28 cellular contexts compared by ENCODE assay signal in genomic region chr5:13540154-13540815, GRCh38.
"Had no signal": no experiment of that assay in that cellular context is flagged by ENCODE, and none has a peak within 500 bp of the region (broad histone marks: within the 10 kb centered on the region; RNA-seq: fewer than 3 reads in every experiment).

No MANE protein-coding gene starts in this region.

- ATAC-seq: foreskin keratinocyte; gastroesophageal sphincter; heart left ventricle; left ventricle myocardium superior; lower lobe of right lung; natural killer cell treated with Interleukin-12 subunit alpha and Interleukin-12 subunit beta and Interleukin-15 and Interleukin-18, amount 100 ng/mL, for 72 hours; sciatic nerve; stimulated activated memory B cell treated with anti-CD40 and anti-IgM and Interleukin-4, amounts not matched to agents 10 μg/mL and 1 μg/mL and 100 μg/mL, for 72 hours; stimulated activated naive CD8-positive, alpha-beta T cell treated with anti-CD3 and anti-CD28 coated beads, Interleukin-15, Interleukin-2, amounts not matched to agents 100 U/mL and 50 U/mL, for 24 hours had no signal

- H3K27me3 ChIP-seq: esophagus muscularis mucosa, foreskin keratinocyte, gastroesophageal sphincter, heart left ventricle, hepatocyte, right atrium auricular region, tibial nerve, upper lobe of left lung had no signal

- H3K27me3 Mint-ChIP-seq: natural killer cell treated with Interleukin-12 subunit alpha and Interleukin-12 subunit beta and Interleukin-15 and Interleukin-18, amount 100 ng/mL, for 72 hours; stimulated activated memory B cell treated with anti-CD40 and anti-IgM and Interleukin-4, amounts not matched to agents 10 μg/mL and 1 μg/mL and 100 μg/mL, for 72 hours had no signal

- DNase-seq: effector CD8-positive, alpha-beta T cell; endodermal cell; foreskin keratinocyte; heart left ventricle; immature natural killer cell; left ventricle myocardium superior; lower lobe of right lung; stimulated activated CD4-positive, alpha-beta T cell treated with anti-CD3 and anti-CD28 coated beads, Interleukin-2, amount 100 ng/mL, for 24 hours; stimulated activated CD4-positive, alpha-beta T cell treated with anti-CD3 and anti-CD28 coated beads, Interleukin-4, amount 100 ng/mL, for 24 hours; stimulated activated naive CD8-positive, alpha-beta T cell treated with anti-CD3 and anti-CD28 coated beads, Interleukin-15, Interleukin-2, amounts not matched to agents 100 U/mL and 50 U/mL, for 24 hours; substantia nigra; upper lobe of left lung had no signal

- H3K9ac ChIP-seq: parathyroid adenoma had no signal

- H3K36me3 ChIP-seq: esophagus muscularis mucosa, gastroesophageal sphincter, heart left ventricle, lower lobe of right lung, prostate gland, right atrium auricular region, thoracic aorta, tibial nerve, upper lobe of left lung had no signal

- H2AFZ ChIP-seq: hepatocyte, parathyroid adenoma had no signal

- FAIRE-seq: colon, keratinocyte, urothelium cell line had no signal

- H3K4me2 ChIP-seq: hepatocyte had no signal

- H3K27ac Mint-ChIP-seq: endodermal cell; immature natural killer cell; natural killer cell treated with Interleukin-12 subunit alpha and Interleukin-12 subunit beta and Interleukin-15 and Interleukin-18, amount 100 ng/mL, for 72 hours; stimulated activated memory B cell treated with anti-CD40 and anti-IgM and Interleukin-4, amounts not matched to agents 10 μg/mL and 1 μg/mL and 100 μg/mL, for 72 hours had no signal

- H3K79me2 ChIP-seq: hepatocyte, parathyroid adenoma had no signal

- H3K9me3 ChIP-seq: gastroesophageal sphincter, lower lobe of right lung, prostate gland, thoracic aorta, upper lobe of left lung had no signal

- H3K4me3 Mint-ChIP-seq: endodermal cell; immature natural killer cell; natural killer cell treated with Interleukin-12 subunit alpha and Interleukin-12 subunit beta and Interleukin-15 and Interleukin-18, amount 100 ng/mL, for 72 hours; neural crest cell; stimulated activated memory B cell treated with anti-CD40 and anti-IgM and Interleukin-4, amounts not matched to agents 10 μg/mL and 1 μg/mL and 100 μg/mL, for 72 hours had no signal

- H3K4me3 ChIP-seq: esophagus muscularis mucosa, gastroesophageal sphincter, heart left ventricle, hepatocyte, lower lobe of right lung, prostate gland, right atrium auricular region, thoracic aorta, tibial nerve, upper lobe of left lung had no signal

- H3K4me1 Mint-ChIP-seq: immature natural killer cell; neural crest cell; stimulated activated memory B cell treated with anti-CD40 and anti-IgM and Interleukin-4, amounts not matched to agents 10 μg/mL and 1 μg/mL and 100 μg/mL, for 72 hours had no signal

- H3K27ac ChIP-seq: epithelial cell of prostate, esophagus muscularis mucosa, foreskin keratinocyte, gastroesophageal sphincter, heart left ventricle, hepatocyte, lower lobe of right lung, parathyroid adenoma, prostate gland, right atrium auricular region, thoracic aorta, tibial nerve, upper lobe of left lung had no signal

- H3K36me3 Mint-ChIP-seq: immature natural killer cell; natural killer cell treated with Interleukin-12 subunit alpha and Interleukin-12 subunit beta and Interleukin-15 and Interleukin-18, amount 100 ng/mL, for 72 hours; stimulated activated memory B cell treated with anti-CD40 and anti-IgM and Interleukin-4, amounts not matched to agents 10 μg/mL and 1 μg/mL and 100 μg/mL, for 72 hours had no signal

- H3K4me1 ChIP-seq: esophagus muscularis mucosa, foreskin keratinocyte, gastroesophageal sphincter, heart left ventricle, lower lobe of right lung, parathyroid adenoma, prostate gland, right atrium auricular region, tibial nerve, upper lobe of left lung had no signal
